Comparison of ENCODE assay signal across 1 cellular context in the genomic region with DNA sequence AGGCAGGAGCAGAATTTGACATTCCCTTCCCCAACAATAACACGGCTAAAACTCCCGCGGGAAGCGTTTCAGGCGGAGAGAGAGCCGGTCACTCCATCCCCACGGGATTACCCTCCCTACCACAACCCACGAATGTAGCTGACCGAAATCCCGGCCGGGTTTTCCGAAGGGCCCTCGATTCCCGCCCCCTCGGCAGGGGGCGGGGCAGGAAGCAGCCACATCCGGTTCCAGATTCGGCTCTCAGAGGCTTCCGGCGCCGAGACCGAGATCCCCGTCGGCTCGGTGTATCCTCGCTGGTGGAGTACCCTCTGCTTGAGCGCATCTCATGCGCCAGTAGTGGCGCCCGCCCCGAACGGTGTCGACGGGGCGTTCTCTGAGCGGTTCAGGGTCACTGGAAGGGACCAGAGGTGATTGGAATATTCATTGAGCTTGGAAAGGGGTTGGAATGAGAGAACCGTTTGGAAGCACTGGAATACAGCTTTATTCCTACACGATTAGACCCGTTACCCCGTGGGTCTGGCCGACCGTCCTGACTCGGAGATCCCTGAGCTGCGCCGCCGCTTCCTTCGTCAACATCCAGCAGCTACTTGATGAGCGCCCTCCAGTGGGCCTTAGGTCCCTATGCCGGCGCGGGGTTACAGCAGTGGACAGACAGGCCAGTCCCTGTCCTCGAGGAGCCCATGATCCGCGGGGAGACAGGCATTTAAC.
TF ChIP-seq lines count a peak whose summit lies in the region.

No MANE protein-coding gene starts in this region.

TF ChIP-seq in IMR-90, 13 proteins besides CTCF, POLR2A, EP300 and RAD21 (continued from another document):
- peak; percentile 54 for TF ChIP-seq MXI1 (IDR thresholded peaks at IDR 0.05; ENCODE audit: borderline replicate concordance, low read depth, low read length)
